8 cellular contexts compared by ENCODE assay signal in the genomic region with DNA sequence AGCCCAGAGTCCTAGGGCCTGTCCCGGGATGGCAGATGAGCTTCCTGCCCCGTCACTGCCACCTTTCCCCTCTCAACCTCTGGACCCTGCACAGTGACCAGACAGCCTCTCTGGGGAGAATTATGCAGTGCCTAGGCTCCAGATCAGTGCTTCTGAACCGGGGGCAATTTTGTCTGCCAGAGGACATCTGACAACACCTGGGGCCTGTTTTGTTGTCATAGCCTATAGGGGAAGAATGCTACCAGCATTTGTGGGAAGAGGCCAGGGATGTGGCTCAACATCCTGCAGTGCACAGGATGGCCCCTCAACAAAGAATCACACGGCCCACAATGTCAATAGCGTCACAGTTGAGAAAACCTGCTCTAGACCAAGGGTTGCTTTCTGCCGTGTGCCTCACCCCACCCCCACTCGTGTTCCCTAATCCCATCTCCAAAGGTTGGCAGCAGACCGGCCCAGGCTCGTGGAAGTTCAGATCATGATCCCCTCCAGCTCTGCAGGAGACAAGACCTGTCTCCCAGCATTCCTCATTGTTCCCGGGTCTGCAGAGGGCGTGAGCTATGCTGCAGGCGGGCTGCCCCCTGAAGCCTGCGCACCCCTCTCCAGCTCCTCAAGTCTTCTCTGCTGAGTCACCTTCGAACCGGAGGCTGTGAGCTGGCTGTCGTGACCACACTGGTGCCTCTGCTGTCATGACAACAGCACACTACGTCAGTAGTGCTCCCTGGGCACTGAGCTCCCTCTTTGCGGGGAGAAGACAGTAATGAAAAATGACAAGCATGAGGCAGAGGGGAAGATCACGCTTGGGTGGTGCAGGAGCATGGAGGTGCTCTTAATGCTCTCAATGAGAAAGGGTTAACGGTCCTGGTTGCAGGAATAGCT. TPM values are rescaled to one million over a fixed set of nuclear protein-coding genes. Genes with fewer than 3 reads are reported as not detected.
DNase-seq lines count a peak whose midpoint lies in the region; TF ChIP-seq lines count a peak whose summit lies in the region.

No MANE protein-coding gene starts in this region.

- no peaks in the 10 kb centered on the region for H3K9me3 ChIP-seq in neuron (ENCODE audit: low read length)

- peak; percentile 51; the same call in 1 of the 2 replicates for TF ChIP-seq POLR2A in Raji (IDR thresholded peaks at IDR 0.05; ENCODE audit: insufficient read depth, low read depth, low read length)

- peak overlapping the region; percentile 90 for H3K4me3 ChIP-seq in neuron (ENCODE audit: low read length)

- DNase-seq in Daoy (ENCODE audit: low read depth), result peak; percentile 99
- peak; percentile 98 for DNase-seq in HT1080 (ENCODE audit: low read depth)
- DNase-seq in activated effector memory CD4-positive, alpha-beta T cell treated with Interleukin-2 at 50 U/mL for 16 hours, result peak; percentile 73
- DNase-seq in fibroblast of the conjunctiva (ENCODE audit: low read depth), result peak; percentile 91
- peak; percentile 97 for DNase-seq in stromal cell of bone marrow (ENCODE audit: low read depth)
- no peak for DNase-seq in NCI-H524 treated with DMSO at 0.1 percent for 48 hours (lab: John Stamatoyannopoulos, UW)

- peaks cover 32% of the 10 kb centered on the region for H3K4me1 ChIP-seq in neuron (ENCODE audit: insufficient read depth, low read length)

- H3K36me3 ChIP-seq in neuron (ENCODE audit: insufficient read depth, low read length), result peaks cover 62% of the 10 kb centered on the region

- H3K27me3 ChIP-seq in neuron (ENCODE audit: insufficient read depth, low read length), result no peaks in the 10 kb centered on the region

- no peak overlapping the region for H2AFZ ChIP-seq in neuron (ENCODE audit: low read depth, low read length)

RNA-seq across cellular contexts. Expression of gene GAPDH, which starts 2.0 kb away (rescaled TPM):
- total RNA-seq in Daoy (2014; rRNA removed; shearing (Covaris generic)), result 5,302 and 5,697 TPM in 2 replicates
- total RNA-seq in HT1080 (2014; rRNA removed; shearing (Covaris generic)), result 10,781 and 12,621 TPM in 2 replicates
- polyA plus RNA-seq in HT1080 (2015; cell fraction: cytosol; rRNA removed), result 11,296 and 12,050 TPM in 2 replicates
- 8,622 and 9,151 TPM in 2 replicates for polyA plus RNA-seq in HT1080 (2015; cell fraction: nucleus; rRNA removed)

RNA-seq across cellular contexts. Expression of gene IFFO1, which starts 23.6 kb away (rescaled TPM):
- total RNA-seq in Daoy (2014; rRNA removed; shearing (Covaris generic)), result 5.9 and 11.8 TPM in 2 replicates
- 7.7 and 9.5 TPM in 2 replicates for total RNA-seq in HT1080 (2014; rRNA removed; shearing (Covaris generic))
- polyA plus RNA-seq in HT1080 (2015; cell fraction: cytosol; rRNA removed), result 9.8 and 10.5 TPM in 2 replicates
- polyA plus RNA-seq in HT1080 (2015; cell fraction: nucleus; rRNA removed), result 46.3 and 49.9 TPM in 2 replicates

RNA-seq across cellular contexts. Expression of gene NOP2, which starts 35.8 kb away (rescaled TPM):
- 111 and 129 TPM in 2 replicates for total RNA-seq in Daoy (2014; rRNA removed; shearing (Covaris generic))
- 80.0 and 90.1 TPM in 2 replicates for total RNA-seq in HT1080 (2014; rRNA removed; shearing (Covaris generic))
- 32.2 and 39.2 TPM in 2 replicates for polyA plus RNA-seq in HT1080 (2015; cell fraction: cytosol; rRNA removed)
- 208 and 217 TPM in 2 replicates for polyA plus RNA-seq in HT1080 (2015; cell fraction: nucleus; rRNA removed)

RNA-seq across cellular contexts. Expression of gene NCAPD2, which starts 38.4 kb away (rescaled TPM):
- total RNA-seq in Daoy (2014; rRNA removed; shearing (Covaris generic)), result 95.2 and 117 TPM in 2 replicates
- total RNA-seq in HT1080 (2014; rRNA removed; shearing (Covaris generic)), result 158 and 173 TPM in 2 replicates
- polyA plus RNA-seq in HT1080 (2015; cell fraction: cytosol; rRNA removed), result 96.4 and 104 TPM in 2 replicates
- polyA plus RNA-seq in HT1080 (2015; cell fraction: nucleus; rRNA removed), result 243 and 326 TPM in 2 replicates

RNA-seq across cellular contexts. Expression of gene MRPL51, which starts 39.2 kb away (rescaled TPM):
- 250 and 327 TPM in 2 replicates for total RNA-seq in Daoy (2014; rRNA removed; shearing (Covaris generic))
- total RNA-seq in HT1080 (2014; rRNA removed; shearing (Covaris generic)), result 241 and 261 TPM in 2 replicates
- polyA plus RNA-seq in HT1080 (2015; cell fraction: cytosol; rRNA removed), result 190 and 195 TPM in 2 replicates
- 84.4 and 87.7 TPM in 2 replicates for polyA plus RNA-seq in HT1080 (2015; cell fraction: nucleus; rRNA removed)
